Comparison of ENCODE assay signal across 9 cellular contexts in genomic region chr14:69652942-69653680, GRCh38. TPM values are rescaled to one million over a fixed set of nuclear protein-coding genes. Genes with fewer than 3 reads are reported as not detected.
DNase-seq lines count a peak whose midpoint lies in the region; ATAC-seq, FAIRE-seq and TF ChIP-seq lines count a peak whose summit lies in the region.
"Had no signal": no experiment of that assay in that cellular context is flagged by ENCODE, and none has a peak within 500 bp of the region (broad histone marks: within the 10 kb centered on the region; RNA-seq: fewer than 3 reads in every experiment).

No MANE protein-coding gene starts in this region.

- intact Hi-C loops in HepG2 (cut with micrococcal nuclease; ENCODE audit: unreplicated experiment), result no loop called here

- in situ Hi-C loops in HepG2 (cut with HindIII; ENCODE audit: extremely low pct_ligation_motif_present, low pct_unique_long_range_greater_than_20kb) (no loop called here), GM13976 (cut with MboI; ENCODE audit: low sequenced_read_pairs, unreplicated experiment) (no loop called here)

- TF ChIP-seq CTCF in VCaP (conservative IDR thresholded peaks at IDR 0.05) (no peak), HepG2 (CRISPR knock-in tag; IDR thresholded peaks at IDR 0.05) (no peak), GM13976 (IDR thresholded peaks at IDR 0.05; ENCODE audit: borderline replicate concordance, control extremely low read depth, extremely low read depth, insufficient read depth, missing control alignments) (no peak)

- no peak for TF ChIP-seq RAD21 in HepG2 (CRISPR knock-in tag; IDR thresholded peaks at IDR 0.05)

- peak overlapping the region; percentile 65 for H3K27ac ChIP-seq in VCaP
- H3K27ac ChIP-seq in HepG2 (ENCODE audit: extremely low read length, insufficient read depth, low read length), result no peak overlapping the region

- no peak overlapping the region for H2AFZ ChIP-seq in HepG2 (ENCODE audit: low read length)

- CTCF ChIA-PET in HepG2 (lab: Yijun Ruan, JAX; ENCODE audit: low intra/inter-chr PET ratio, low total read pairs), result no interaction called here

- H3K4me2 ChIP-seq in HepG2 (ENCODE audit: low read depth, low read length), result no peak overlapping the region

- TF ChIP-seq POLR2A in HepG2 (IDR thresholded peaks at IDR 0.05; ENCODE audit: insufficient read depth in 1 of 2, low read depth in 2 of 2, low read length in 2 of 2), result no peak

- no peak overlapping the region for H3K9ac ChIP-seq in HepG2 (ENCODE audit: insufficient read depth, low read depth, low read length)

- peaks cover 25% of the 10 kb centered on the region for H3K79me2 ChIP-seq in HepG2 (ENCODE audit: insufficient read depth, low read length)

- no peak overlapping the region for H3K4me3 ChIP-seq in HepG2 (replicated peaks in 1 of 3; ENCODE audit: insufficient read depth in 1 of 3, low read depth in 2 of 3, low read length in 3 of 3)
- H3K4me3 ChIP-seq: tibial artery had no signal

- H3K4me1 ChIP-seq in HepG2 (ENCODE audit: insufficient read depth, low read length), result peaks cover 90% of the 10 kb centered on the region

- 91% methylated on average over 10 of the region's 10 CpGs for WGBS in HepG2 (ENCODE audit: low lambda C conversion rate)

- DNase-seq in Ammon's horn (ENCODE audit: low spot score) (peak; percentile 74), HepG2 (ENCODE audit: low spot score) (no peak), GM19238 (ENCODE audit: insufficient read length, low spot score) (no peak), GOT3 (lab: John Stamatoyannopoulos, UW) (no peak), GM03348 (ENCODE audit: low spot score) (no peak), GM13976 (ENCODE audit: low spot score) (no peak)

- BruUV-seq in HepG2 (replicated peaks; lab: Mats Ljungman, UMichigan), result no TSS peak

- H3K36me3 ChIP-seq in HepG2 (replicated peaks in 1 of 2; ENCODE audit: control insufficient read depth in 1 of 2, insufficient read depth in 2 of 2, low read length in 2 of 2), result no peaks in the 10 kb centered on the region
- H3K36me3 ChIP-seq: tibial artery had no signal

- no peak for TF ChIP-seq EP300 in HepG2 (IDR thresholded peaks at IDR 0.05; ENCODE audit: low read depth in 2 of 2, low read length in 2 of 2)
- no peak for TF ChIP-seq EP300 in HepG2 (CRISPR knock-in tag; IDR thresholded peaks at IDR 0.05; ENCODE audit: borderline replicate concordance)

- POLR2A ChIA-PET in HepG2 (lab: Yijun Ruan, JAX), result no interaction called here

- ATAC-seq in GM21529 (IDR thresholded peaks at IDR 0.05; ENCODE audit: unreplicated experiment) (peak; percentile 39), HepG2 (no peak)

- H3K9me3 ChIP-seq in HepG2 (ENCODE audit: low read length), result no peaks in the 10 kb centered on the region
- H3K9me3 ChIP-seq: tibial artery had no signal

- no peaks in the 10 kb centered on the region for H4K20me1 ChIP-seq in HepG2 (ENCODE audit: insufficient read depth, low read length)

- H3K27me3 ChIP-seq in HepG2 (ENCODE audit: control insufficient read depth in 1 of 2, insufficient read depth in 2 of 2, low read length in 2 of 2), result no peaks in the 10 kb centered on the region
- H3K27me3 ChIP-seq: tibial artery had no signal

- no peak for FAIRE-seq in HepG2 (lab: Jason Lieb, UNC)

TF ChIP-seq in HepG2, 621 proteins besides CTCF, POLR2A, EP300 and RAD21:
- TF ChIP-seq TGIF2 (CRISPR knock-in tag; IDR thresholded peaks at IDR 0.05), result no peak
- TF ChIP-seq MAX (IDR thresholded peaks at IDR 0.05), result no peak
- no peak for TF ChIP-seq ZNF781 (CRISPR knock-in tag; IDR thresholded peaks at IDR 0.05; ENCODE audit: borderline replicate concordance, not compliant biosample characterization)
- no peak for TF ChIP-seq THAP9 (CRISPR knock-in tag; IDR thresholded peaks at IDR 0.05; ENCODE audit: borderline replicate concordance)
- 0 out of 2 replicates have a peak, but pooled peaks have one; percentile 25 for TF ChIP-seq ZNF746 (CRISPR knock-in tag; IDR thresholded peaks at IDR 0.05)
- TF ChIP-seq HMG20A (CRISPR knock-in tag; IDR thresholded peaks at IDR 0.05; ENCODE audit: borderline replicate concordance), result no peak

RNA-seq across cellular contexts. Expression of gene SUSD6, which starts 41.7 kb away (rescaled TPM):
- 4.8 and 7.2 TPM in 2 replicates for total RNA-seq in HepG2 (2016; rRNA removed; fragmentation: Illumina TruSeq; extraction: Trizol)
- total RNA-seq in HepG2 (2016; cell fraction: cytosol; rRNA removed; fragmentation: Illumina TruSeq; extraction: Trizol; ENCODE audit: low read depth), result 0.53 and 0.71 TPM in 2 replicates
- 3.7 and 7.0 TPM in 2 replicates for total RNA-seq in HepG2 (2016; cell fraction: insoluble cytoplasmic fraction; rRNA removed; fragmentation: Illumina TruSeq; extraction: Trizol)
- 2.4 and 2.6 TPM in 2 replicates for total RNA-seq in HepG2 (2016; cell fraction: membrane; rRNA removed; fragmentation: Illumina TruSeq; extraction: Trizol)
- 11.6 and 12.8 TPM in 2 replicates for total RNA-seq in HepG2 (2016; cell fraction: nucleus; rRNA removed; fragmentation: Illumina TruSeq; extraction: Trizol)
- polyA plus RNA-seq in HepG2 (2011; rRNA removed), result 7.4 and 9.4 TPM in 2 replicates
- 3.9 and 4.6 TPM in 2 replicates for polyA plus RNA-seq in HepG2 (2011; cell fraction: cytosol; rRNA removed)
- 17.5 and 19.4 TPM in 2 replicates for polyA plus RNA-seq in HepG2 (2011; cell fraction: nucleus; rRNA removed)
- polyA plus RNA-seq in HepG2 (2012), result 5.8 and 6.9 TPM in 2 replicates
- 0.43 and 0.46 TPM in 2 replicates for polyA plus RNA-seq in HepG2 (2016; cell fraction: cytosol; fragmentation: Illumina TruSeq; extraction: Trizol; ENCODE audit: low read depth)
- 3.1 and 3.3 TPM in 2 replicates for polyA plus RNA-seq in HepG2 (2016; cell fraction: insoluble cytoplasmic fraction; fragmentation: Illumina TruSeq; extraction: Trizol; ENCODE audit: low read depth)
- 0.96 and 1.2 TPM in 2 replicates for polyA plus RNA-seq in HepG2 (2016; cell fraction: membrane; fragmentation: Illumina TruSeq; extraction: Trizol; ENCODE audit: low read depth)
- polyA plus RNA-seq in HepG2 (2016; cell fraction: nucleus; fragmentation: Illumina TruSeq; extraction: Trizol; ENCODE audit: insufficient read depth, low read depth), result 14.7 and 15.5 TPM in 2 replicates
- 7.6 and 16.1 TPM in 2 replicates for polyA minus RNA-seq in HepG2 (2011; rRNA and poly(A)+ RNA removed; ENCODE audit: low replicate concordance)
- polyA minus RNA-seq in HepG2 (2011; cell fraction: cytosol; rRNA and poly(A)+ RNA removed), result 5.3 and 6.9 TPM in 2 replicates
- 12.5 and 13.1 TPM in 2 replicates for polyA minus RNA-seq in HepG2 (2011; cell fraction: nucleus; rRNA and poly(A)+ RNA removed)
